Comparison of ENCODE assay signal across 14 cellular contexts in the genomic region with DNA sequence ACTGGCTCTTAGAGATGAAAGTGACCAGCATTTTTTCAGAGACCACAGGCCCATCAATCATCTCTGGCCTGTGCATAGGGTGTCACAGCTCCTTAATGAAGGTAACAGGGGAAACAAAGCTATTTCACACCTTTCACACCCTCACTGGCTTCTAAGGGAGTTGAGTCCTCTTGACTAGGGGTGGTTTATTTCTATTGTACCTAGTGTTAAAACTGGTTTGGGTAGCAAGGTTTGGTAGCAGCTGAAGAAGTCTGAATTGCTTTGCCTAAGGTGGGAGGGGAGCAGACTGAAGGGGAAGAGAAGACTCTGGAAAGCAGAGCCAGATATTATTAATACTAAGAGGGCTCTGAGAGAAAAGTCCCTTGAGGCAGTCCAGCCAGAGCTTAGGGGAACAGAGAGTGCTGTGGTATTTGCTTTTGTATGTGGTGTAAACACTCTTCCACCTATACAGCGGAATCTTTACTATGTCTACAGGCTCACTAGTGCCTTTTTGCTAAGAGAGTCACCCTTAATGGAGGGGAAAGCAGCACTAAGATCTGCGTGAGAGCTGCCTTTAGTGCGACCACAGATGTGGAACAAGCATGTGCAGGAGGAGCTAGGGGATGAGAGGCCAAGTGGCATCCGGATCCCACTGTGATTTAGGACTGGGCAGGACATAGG.
DNase-seq lines count a peak whose midpoint lies in the region; ATAC-seq and TF ChIP-seq lines count a peak whose summit lies in the region.
"Had no signal": no experiment of that assay in that cellular context is flagged by ENCODE, and none has a peak within 500 bp of the region (broad histone marks: within the 10 kb centered on the region; RNA-seq: fewer than 3 reads in every experiment).

No MANE protein-coding gene starts in this region.

- ATAC-seq in GM19023 (IDR thresholded peaks at IDR 0.05; ENCODE audit: unreplicated experiment), result peak; percentile 94
- ATAC-seq in HG02571 (IDR thresholded peaks at IDR 0.05; ENCODE audit: unreplicated experiment), result peak; percentile 79
- ATAC-seq in HG03432 (IDR thresholded peaks at IDR 0.05; ENCODE audit: unreplicated experiment), result peak; percentile 84
- ATAC-seq: CD8-positive, alpha-beta T cell; T-cell had no signal

- TF ChIP-seq CTCF in osteocyte (IDR thresholded peaks at IDR 0.05), result no peak

- no peaks in the 10 kb centered on the region for H3K36me3 Mint-ChIP-seq in osteocyte (ENCODE audit: unreplicated experiment)
- H3K36me3 Mint-ChIP-seq: CD8-positive, alpha-beta T cell; memory B cell; T-cell had no signal

- DNase-seq in osteocyte (ENCODE audit: extremely low spot score, unreplicated experiment) (no peak), NCI-H345 treated with DMSO at 0.1 percent for 48 hours (lab: John Stamatoyannopoulos, UW; ENCODE audit: unreplicated experiment) (no peak), NCI-H1092 (lab: John Stamatoyannopoulos, UW) (no peak), NCI-H69 (lab: John Stamatoyannopoulos, UW) (no peak)
- no peak for DNase-seq in activated CD4-positive, alpha-beta T cell treated with anti-CD3 and anti-CD28 coated beads for 4 hours
- DNase-seq: activated CD4-positive, alpha-beta T cell treated with anti-CD3 and anti-CD28 coated beads, Interleukin-2, amount 10 ng/mL, durations not matched to agents 7 days and 5 days; activated effector memory CD4-positive, alpha-beta T cell treated with anti-CD3 and anti-CD28 coated beads, Interleukin-2, amount 50 U/mL, for 16 hours; CD8-positive, alpha-beta T cell; stimulated activated CD4-positive, alpha-beta T cell treated with anti-CD3 and anti-CD28 coated beads, Interleukin-4, amount 100 ng/mL, for 1 hour; T-cell had no signal

- no peaks in the 10 kb centered on the region for H3K27me3 Mint-ChIP-seq in osteocyte (ENCODE audit: unreplicated experiment)

- peaks cover 10% of the 10 kb centered on the region for H3K9me3 Mint-ChIP-seq in osteocyte (ENCODE audit: unreplicated experiment)
- H3K9me3 Mint-ChIP-seq: activated CD4-positive, alpha-beta T cell treated with anti-CD3 and anti-CD28 coated beads, Interleukin-2, amount 10 ng/mL, durations not matched to agents 7 days and 5 days; CD8-positive, alpha-beta T cell had no signal

- peaks cover 56% of the 10 kb centered on the region for H3K4me1 Mint-ChIP-seq in osteocyte (ENCODE audit: unreplicated experiment)
- H3K4me1 Mint-ChIP-seq: activated CD4-positive, alpha-beta T cell treated with anti-CD3 and anti-CD28 coated beads, Interleukin-2, amount 10 ng/mL, durations not matched to agents 7 days and 5 days; memory B cell; T-cell had no signal

- H3K4me3 Mint-ChIP-seq in osteocyte (ENCODE audit: unreplicated experiment), result no peak overlapping the region
- H3K4me3 Mint-ChIP-seq: activated CD4-positive, alpha-beta T cell treated with anti-CD3 and anti-CD28 coated beads, Interleukin-2, amount 10 ng/mL, durations not matched to agents 7 days and 5 days; CD8-positive, alpha-beta T cell; memory B cell; T-cell had no signal

- H3K27ac Mint-ChIP-seq in osteocyte (ENCODE audit: unreplicated experiment), result peak overlapping the region; percentile 25
- H3K27ac Mint-ChIP-seq: activated CD4-positive, alpha-beta T cell treated with anti-CD3 and anti-CD28 coated beads, Interleukin-2, amount 10 ng/mL, durations not matched to agents 7 days and 5 days; CD8-positive, alpha-beta T cell; memory B cell; T-cell had no signal
